Comparison of ENCODE assay signal across 27 cellular contexts in the genomic region with DNA sequence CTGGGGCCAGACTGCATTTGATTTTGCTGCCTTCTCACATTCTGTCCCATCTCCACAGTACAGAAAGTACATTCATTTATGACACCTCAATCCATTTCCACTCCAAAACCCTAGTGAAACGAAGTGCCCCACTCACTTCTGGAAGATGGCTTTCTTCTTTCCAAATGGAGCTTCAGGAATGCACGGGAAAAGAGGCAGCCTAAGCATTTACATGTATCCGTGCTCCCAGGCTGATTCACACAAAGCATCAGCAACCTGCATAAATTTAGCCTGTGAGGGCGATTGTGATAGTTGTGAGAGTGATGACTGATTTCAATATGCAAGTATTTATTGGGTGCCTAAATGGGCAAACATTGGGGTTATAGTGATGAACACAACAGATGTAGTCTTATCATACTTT.
"Had no signal": no experiment of that assay in that cellular context is flagged by ENCODE, and none has a peak within 500 bp of the region (broad histone marks: within the 10 kb centered on the region; RNA-seq: fewer than 3 reads in every experiment).

No MANE protein-coding gene starts in this region.

- H3K4me3 ChIP-seq: cardiac muscle cell had no signal

- H3K36me3 ChIP-seq: brain microvascular endothelial cell, cardiac muscle cell, WERI-Rb-1 had no signal

- H3K9ac ChIP-seq: KMS-11 had no signal

- H3K27ac ChIP-seq: brain microvascular endothelial cell, cardiac muscle cell, KMS-11, RWPE1, WERI-Rb-1 had no signal

- DNase-seq: activated CD4-positive, alpha-beta memory T cell treated with anti-CD3 and anti-CD28 coated beads, Interleukin-2, amount 10 ng/mL, durations not matched to agents 7 days and 5 days; activated CD4-positive, alpha-beta T cell treated with anti-CD3 and anti-CD28 coated beads for 1 hour; activated CD4-positive, alpha-beta T cell treated with anti-CD3 and anti-CD28 coated beads for 48 hours; activated CD4-positive, CD25-positive, alpha-beta regulatory T cell; activated CD8-positive, alpha-beta memory T cell treated with anti-CD3 and anti-CD28 coated beads for 24 hours; activated CD8-positive, alpha-beta memory T cell treated with anti-CD3 and anti-CD28 coated beads, Interleukin-2, amount 10 ng/mL, durations not matched to agents 7 days and 5 days; activated CD8-positive, alpha-beta memory T cell treated with anti-CD3 and anti-CD28 coated beads, Interleukin-2, amount 50 U/mL, for 48 hours; activated effector memory CD4-positive, alpha-beta T cell treated with Interleukin-2 at 50 U/mL for 16 hours; activated naive CD4-positive, alpha-beta T cell treated with anti-CD3 and anti-CD28 coated beads, Interleukin-2, amount 10 ng/mL, durations not matched to agents 7 days and 5 days; activated naive CD8-positive, alpha-beta T cell treated with anti-CD3 and anti-CD28 coated beads, Interleukin-2, amount 50 U/mL, for 24 hours; activated T-cell treated with anti-CD3 and anti-CD28 coated beads, Interleukin-2, amount 50 U/mL, for 48 hours; brain microvascular endothelial cell; NCI-H1105; NCI-H1417 treated with DMSO at 0.1 percent for 48 hours; NCI-H187 treated with DMSO at 0.1 percent for 48 hours; NCI-H2081 treated with DMSO at 0.1 percent for 48 hours; NCI-H510A; NCI-H526; NCI-H748 treated with DMSO at 0.1 percent for 48 hours; NK-92 treated with Interleukin-12 subunit alpha and Interleukin-12 subunit beta, amount 100 ng/mL, for 24 hours; PC-3; SW 1271; T1000; WERI-Rb-1 had no signal

- H3K4me2 ChIP-seq: KMS-11 had no signal

- H3K27me3 ChIP-seq: brain microvascular endothelial cell, cardiac muscle cell had no signal
